22 cellular contexts compared by ENCODE assay signal in genomic region chr2:225600444-225600843, GRCh38.
A peak's percentile ranks its signal among the peaks of the same experiment; 100 is the strongest.
DNase-seq lines count a peak whose midpoint lies in the region; ATAC-seq and TF ChIP-seq lines count a peak whose summit lies in the region.
"Had no signal": no experiment of that assay in that cellular context is flagged by ENCODE, and none has a peak within 500 bp of the region (broad histone marks: within the 10 kb centered on the region; RNA-seq: fewer than 3 reads in every experiment).

No MANE protein-coding gene starts in this region.

- no peaks in the 10 kb centered on the region for H4K20me1 ChIP-seq in fibroblast of lung (ENCODE audit: control insufficient read depth, extremely low read depth, insufficient read depth, low read length)

- peak; percentile 2 for DNase-seq in HCEC 1CT
- peak; percentile 34 for DNase-seq in NB4 (ENCODE audit: low read depth)
- peak; percentile 1 to 11 for DNase-seq in fibroblast of lung (ENCODE audit: low read depth in 2 of 2)
- no peak for DNase-seq in activated CD8-positive, alpha-beta memory T cell treated with anti-CD3 and anti-CD28 coated beads, Interleukin-2, amount 10 ng/mL, durations not matched to agents 7 days and 5 days
- DNase-seq in LoVo (ENCODE audit: low spot score) = no peak
- DNase-seq in NCI-H345 treated with DMSO at 0.1 percent for 48 hours (lab: John Stamatoyannopoulos, UW; ENCODE audit: unreplicated experiment) = no peak
- DNase-seq: activated CD4-positive, alpha-beta T cell treated with anti-CD3 and anti-CD28 coated beads for 4 hours; activated gamma-delta T cell; adrenal gland; CD8-positive, alpha-beta T cell; DMS79; head of caudate nucleus; left ventricle myocardium inferior; mucosa of descending colon; NCI-H146; stimulated activated CD4-positive, alpha-beta T cell treated with anti-CD3 and anti-CD28 coated beads, Interleukin-2, amount 100 ng/mL, for 48 hours; stimulated activated naive CD8-positive, alpha-beta T cell treated with anti-CD3 and anti-CD28 coated beads, Interleukin-15, amount 100 ng/mL, for 72 hours; transverse colon had no signal

- no peak for TF ChIP-seq POLR2A in NB4 (IDR thresholded peaks at IDR 0.05; ENCODE audit: extremely low read depth, insufficient read length)

- TF ChIP-seq CTCF in NB4 (IDR thresholded peaks at IDR 0.05; ENCODE audit: low read depth, low read length) (no peak), fibroblast of lung (conservative IDR thresholded peaks at IDR 0.05 in 1 of 2, IDR thresholded peaks at IDR 0.05 in 1 of 2; ENCODE audit: low read depth in 1 of 2, low read length in 2 of 2) (no peak)

- H3K27me3 Mint-ChIP-seq in activated CD8-positive, alpha-beta memory T cell treated with anti-CD3 and anti-CD28 coated beads, Interleukin-2, amount 10 ng/mL, durations not matched to agents 7 days and 5 days = no peaks in the 10 kb centered on the region
- H3K27me3 Mint-ChIP-seq: stimulated activated naive CD8-positive, alpha-beta T cell treated with anti-CD3 and anti-CD28 coated beads, Interleukin-15, amount 100 ng/mL, for 72 hours had no signal

- H3K79me2 ChIP-seq in fibroblast of lung (ENCODE audit: control insufficient read depth, insufficient read depth, low read length) = no peaks in the 10 kb centered on the region

- H3K9me3 Mint-ChIP-seq in activated CD8-positive, alpha-beta memory T cell treated with anti-CD3 and anti-CD28 coated beads, Interleukin-2, amount 10 ng/mL, durations not matched to agents 7 days and 5 days (ENCODE audit: low read depth) = no peaks in the 10 kb centered on the region

- H3K27me3 ChIP-seq in fibroblast of lung (ENCODE audit: control insufficient read depth, insufficient read depth, low read length) = no peaks in the 10 kb centered on the region
- H3K27me3 ChIP-seq: adrenal gland, transverse colon had no signal

- H3K27ac Mint-ChIP-seq in activated CD8-positive, alpha-beta memory T cell treated with anti-CD3 and anti-CD28 coated beads, Interleukin-2, amount 10 ng/mL, durations not matched to agents 7 days and 5 days = no peak overlapping the region
- H3K27ac Mint-ChIP-seq: CD8-positive, alpha-beta T cell; stimulated activated naive CD8-positive, alpha-beta T cell treated with anti-CD3 and anti-CD28 coated beads, Interleukin-15, amount 100 ng/mL, for 72 hours had no signal

- H3K4me1 ChIP-seq in fibroblast of lung (ENCODE audit: control insufficient read depth, extremely low read depth, insufficient read depth, low read length) = no peaks in the 10 kb centered on the region
- H3K4me1 ChIP-seq: adrenal gland, left ventricle myocardium inferior, prostate gland, transverse colon had no signal

- H3K4me1 Mint-ChIP-seq in activated CD8-positive, alpha-beta memory T cell treated with anti-CD3 and anti-CD28 coated beads, Interleukin-2, amount 10 ng/mL, durations not matched to agents 7 days and 5 days = no peaks in the 10 kb centered on the region
- H3K4me1 Mint-ChIP-seq: stimulated activated naive CD8-positive, alpha-beta T cell treated with anti-CD3 and anti-CD28 coated beads, Interleukin-15, amount 100 ng/mL, for 72 hours had no signal

- H3K4me3 ChIP-seq in NB4 (ENCODE audit: low read depth, low read length) = no peak overlapping the region
- no peak overlapping the region for H3K4me3 ChIP-seq in fibroblast of lung (replicated peaks in 1 of 4; ENCODE audit: control extremely low read depth in 1 of 4, insufficient read depth in 1 of 4, low read depth in 3 of 4, low read length in 4 of 4)
- H3K4me3 ChIP-seq: adrenal gland, left ventricle myocardium inferior, mucosa of descending colon, prostate gland, transverse colon had no signal

- H3K4me3 Mint-ChIP-seq in activated CD8-positive, alpha-beta memory T cell treated with anti-CD3 and anti-CD28 coated beads, Interleukin-2, amount 10 ng/mL, durations not matched to agents 7 days and 5 days = no peak overlapping the region
- H3K4me3 Mint-ChIP-seq: CD8-positive, alpha-beta T cell; stimulated activated naive CD8-positive, alpha-beta T cell treated with anti-CD3 and anti-CD28 coated beads, Interleukin-15, amount 100 ng/mL, for 72 hours had no signal

- H3K36me3 Mint-ChIP-seq in activated CD8-positive, alpha-beta memory T cell treated with anti-CD3 and anti-CD28 coated beads, Interleukin-2, amount 10 ng/mL, durations not matched to agents 7 days and 5 days = no peaks in the 10 kb centered on the region
- H3K36me3 Mint-ChIP-seq: CD8-positive, alpha-beta T cell had no signal

- H2AFZ ChIP-seq in fibroblast of lung (ENCODE audit: low read length) = no peak overlapping the region

- H3K9me3 ChIP-seq in fibroblast of lung (ENCODE audit: control insufficient read depth, insufficient read depth, low read depth, low read length) = no peaks in the 10 kb centered on the region
- H3K9me3 ChIP-seq: adrenal gland, mucosa of descending colon, prostate gland, transverse colon had no signal

- no peak overlapping the region for H3K27ac ChIP-seq in fibroblast of lung (ENCODE audit: insufficient read depth, low read length)
- H3K27ac ChIP-seq: adrenal gland, epithelial cell of prostate, left ventricle myocardium inferior, prostate gland, transverse colon had no signal

- no peak overlapping the region for H3K9ac ChIP-seq in fibroblast of lung (ENCODE audit: insufficient read depth, low read length)

- H3K4me2 ChIP-seq in fibroblast of lung (ENCODE audit: extremely low read depth, insufficient read depth, low read length) = no peak overlapping the region

- CTCF ChIA-PET in activated CD8-positive, alpha-beta memory T cell treated with anti-CD3 and anti-CD28 coated beads, Interleukin-2, amount 10 ng/mL, durations not matched to agents 7 days and 5 days (lab: Charles Lee) = no interaction called here

- ATAC-seq in GM18870 (IDR thresholded peaks at IDR 0.05; ENCODE audit: unreplicated experiment) (peak; percentile 51), HG03457 (IDR thresholded peaks at IDR 0.05; ENCODE audit: unreplicated experiment) (no peak)
- ATAC-seq in activated CD8-positive, alpha-beta memory T cell treated with anti-CD3 and anti-CD28 coated beads, Interleukin-2, amount 10 ng/mL, durations not matched to agents 7 days and 5 days = no peak
- ATAC-seq: CD8-positive, alpha-beta T cell; mucosa of descending colon; stimulated activated naive CD8-positive, alpha-beta T cell treated with anti-CD3 and anti-CD28 coated beads, Interleukin-15, amount 100 ng/mL, for 72 hours had no signal

- no peaks in the 10 kb centered on the region for H3K36me3 ChIP-seq in fibroblast of lung (ENCODE audit: control insufficient read depth, insufficient read depth, low read length)
- H3K36me3 ChIP-seq: adrenal gland, left ventricle myocardium inferior, prostate gland, transverse colon had no signal

Comparison
In these comparisons a context has a peak if more than half of its experiments do, and no peak if none do; other contexts are left out.
1. DNase-seq: peak in HCEC 1CT (single experiment), NB4 (single experiment) and fibroblast of lung (2 of 2); none in activated CD8-positive, alpha-beta memory T cell treated with anti-CD3 and anti-CD28 coated beads, Interleukin-2, amount 10 ng/mL, durations not matched to agents 7 days and 5 days (single experiment), LoVo (single experiment) and NCI-H345 treated with DMSO at 0.1 percent for 48 hours (single experiment).